Comparison of ENCODE assay signal across 18 cellular contexts in the genomic region with DNA sequence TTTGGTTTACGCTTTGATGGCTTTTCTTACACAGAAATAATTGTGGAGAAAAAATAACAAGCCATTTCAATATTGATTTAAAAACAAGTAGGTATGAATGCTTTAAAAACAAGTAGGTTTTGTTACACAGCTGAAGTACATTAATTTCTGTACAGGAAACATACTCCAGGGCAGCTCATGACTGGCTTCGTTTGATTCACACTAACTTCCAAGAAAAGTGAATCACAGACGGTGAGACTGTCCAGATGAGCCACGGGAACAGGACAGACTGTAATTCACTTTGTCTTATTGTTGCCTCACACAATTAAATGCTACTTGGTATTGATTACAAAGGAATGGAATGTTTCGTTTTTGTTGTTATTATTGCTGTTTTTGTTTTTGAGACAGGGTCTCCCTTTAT. TPM values are rescaled to one million over a fixed set of nuclear protein-coding genes. Genes with fewer than 3 reads are reported as not detected.
DNase-seq lines count a peak whose midpoint lies in the region; ATAC-seq and TF ChIP-seq lines count a peak whose summit lies in the region.
"Had no signal": no experiment of that assay in that cellular context is flagged by ENCODE, and none has a peak within 500 bp of the region (broad histone marks: within the 10 kb centered on the region; RNA-seq: fewer than 3 reads in every experiment).

No MANE protein-coding gene starts in this region.

- H3K27me3 ChIP-seq in GM23248 (replicated peaks; ENCODE audit: insufficient read depth) = no peaks in the 10 kb centered on the region

- CTCF ChIA-PET in RWPE1 (lab: Yijun Ruan, JAX) = no interaction called here

- ATAC-seq in activated T-cell treated with anti-CD3 and anti-CD28 coated beads, Interleukin-2, amount 50 U/mL, for 72 hours (replicated peaks in 1 of 2) = peak; percentile 82 to 99
- no peak for ATAC-seq in GM18867 (IDR thresholded peaks at IDR 0.05; ENCODE audit: unreplicated experiment)
- ATAC-seq: GM23338, K562, Right ventricle myocardium inferior had no signal

- H3K9me3 ChIP-seq in GM23248 (ENCODE audit: low read depth) = no peaks in the 10 kb centered on the region

- no peak overlapping the region for H3K9ac ChIP-seq in GM23248

- in situ Hi-C loops in GM23248 (cut with MboI) = no loop called here

- H2AFZ ChIP-seq in GM23248 = no peak overlapping the region
- H2AFZ ChIP-seq: GM23338, PC-9 had no signal

- DNase-seq in activated T-cell treated with anti-CD3 and anti-CD28 coated beads, Interleukin-2, amount 50 U/mL, for 72 hours = peak in 1 of 2 donors; percentile 12
- no peak for DNase-seq in activated T-cell treated with anti-CD3 and anti-CD28 coated beads, Interleukin-2, amount 50 U/mL, for 24 hours
- peak; percentile 45 for DNase-seq in GM23248
- DNase-seq in RWPE1 (ENCODE audit: low spot score) = peak; percentile 12
- DNase-seq in fibroblast of mammary gland (ENCODE audit: low read depth) = peak; percentile 78
- DNase-seq in hepatic stellate cell (ENCODE audit: low spot score) = no peak
- no peak for DNase-seq in DMS 273 treated with DMSO at 0.1 percent for 48 hours (lab: John Stamatoyannopoulos, UW)
- DNase-seq: AML-193, NCI-H1105, NCI-H1694 treated with DMSO at 0.1 percent for 48 hours, NCI-H345, PC-9 had no signal

- peak overlapping the region in 1 of 2 donors; percentile 2 for H3K4me3 Mint-ChIP-seq in activated T-cell treated with anti-CD3 and anti-CD28 coated beads, Interleukin-2, amount 50 U/mL, for 72 hours
- no peak overlapping the region for H3K4me3 Mint-ChIP-seq in activated T-cell treated with anti-CD3 and anti-CD28 coated beads, Interleukin-2, amount 50 U/mL, for 24 hours
- H3K4me3 Mint-ChIP-seq: CD4-positive, CD25-positive, alpha-beta regulatory T cell; GM23338 had no signal

- H3K4me2 ChIP-seq in GM23248 (ENCODE audit: unreplicated experiment) = no peak overlapping the region
- H3K4me2 ChIP-seq: GM23338, PC-9 had no signal

- H3K27ac ChIP-seq in GM23248 = no peak overlapping the region
- H3K27ac ChIP-seq in RWPE1 = no peak overlapping the region
- H3K27ac ChIP-seq: HL-60, PC-9 had no signal

- peaks cover 6% of the 10 kb centered on the region for H3K4me1 Mint-ChIP-seq in activated T-cell treated with anti-CD3 and anti-CD28 coated beads, Interleukin-2, amount 50 U/mL, for 72 hours (ENCODE audit: low read depth)
- H3K4me1 Mint-ChIP-seq in activated T-cell treated with anti-CD3 and anti-CD28 coated beads, Interleukin-2, amount 50 U/mL, for 24 hours (ENCODE audit: low read depth) = peaks cover 8% of the 10 kb centered on the region
- H3K4me1 Mint-ChIP-seq: CD4-positive, CD25-positive, alpha-beta regulatory T cell; GM23338 had no signal

- H3K79me2 ChIP-seq in GM23248 (ENCODE audit: insufficient read depth) = no peaks in the 10 kb centered on the region

- H4K20me1 ChIP-seq in GM23248 (ENCODE audit: insufficient read depth) = no peaks in the 10 kb centered on the region

- H3K9me2 ChIP-seq in GM23248 (ENCODE audit: insufficient read depth) = no peaks in the 10 kb centered on the region

- WGBS in GM23248 (ENCODE audit: low coverage in 1 of 2, low lambda C conversion rate in 2 of 2, missing lambda C conversion rate in 2 of 2), 2 experiments = 23 to 25% methylated on average over 5 of the region's 5 CpGs

- H3K9me3 Mint-ChIP-seq in activated T-cell treated with anti-CD3 and anti-CD28 coated beads, Interleukin-2, amount 50 U/mL, for 72 hours = peaks cover 0 to 2% of the 10 kb centered on the region in 2 donors
- H3K9me3 Mint-ChIP-seq in activated T-cell treated with anti-CD3 and anti-CD28 coated beads, Interleukin-2, amount 50 U/mL, for 24 hours = no peaks in the 10 kb centered on the region

- H3K36me3 ChIP-seq in GM23248 (ENCODE audit: low read depth) = no peaks in the 10 kb centered on the region

- H3K27ac Mint-ChIP-seq in activated T-cell treated with anti-CD3 and anti-CD28 coated beads, Interleukin-2, amount 50 U/mL, for 72 hours = peak overlapping the region; percentile 68
- no peak overlapping the region for H3K27ac Mint-ChIP-seq in activated T-cell treated with anti-CD3 and anti-CD28 coated beads, Interleukin-2, amount 50 U/mL, for 24 hours
- H3K27ac Mint-ChIP-seq: CD4-positive, CD25-positive, alpha-beta regulatory T cell; GM23338 had no signal

- TF ChIP-seq CTCF in RWPE1 (conservative IDR thresholded peaks at IDR 0.05; ENCODE audit: low read depth) (no peak), fibroblast of mammary gland (conservative IDR thresholded peaks at IDR 0.05; ENCODE audit: control insufficient read depth, insufficient read depth, low read depth, low read length) (no peak)

- peaks cover 11% of the 10 kb centered on the region for H3K27me3 Mint-ChIP-seq in activated T-cell treated with anti-CD3 and anti-CD28 coated beads, Interleukin-2, amount 50 U/mL, for 72 hours (ENCODE audit: low read depth)
- H3K27me3 Mint-ChIP-seq in activated T-cell treated with anti-CD3 and anti-CD28 coated beads, Interleukin-2, amount 50 U/mL, for 24 hours = peaks cover 5% of the 10 kb centered on the region

- H3K4me1 ChIP-seq in GM23248 (ENCODE audit: insufficient read depth) = no peaks in the 10 kb centered on the region

- no peaks in the 10 kb centered on the region for H3K36me3 Mint-ChIP-seq in activated T-cell treated with anti-CD3 and anti-CD28 coated beads, Interleukin-2, amount 50 U/mL, for 72 hours (ENCODE audit: insufficient read depth in 2 of 2)
- H3K36me3 Mint-ChIP-seq in activated T-cell treated with anti-CD3 and anti-CD28 coated beads, Interleukin-2, amount 50 U/mL, for 24 hours (ENCODE audit: low read depth) = no peaks in the 10 kb centered on the region
- H3K36me3 Mint-ChIP-seq: CD4-positive, CD25-positive, alpha-beta regulatory T cell had no signal

- H3K4me3 ChIP-seq in GM23248 (no peak overlapping the region), fibroblast of mammary gland (ENCODE audit: control insufficient read depth, low read depth, low read length) (no peak overlapping the region)
- H3K4me3 ChIP-seq: GM23338, K562, PC-9 had no signal

- POLR2A ChIA-PET in RWPE1 (lab: Yijun Ruan, JAX; ENCODE audit: low non-redundant PET) = no interaction called here

- no peaks in the 10 kb centered on the region for H3F3A ChIP-seq in GM23248 (ENCODE audit: insufficient read depth)

RNA-seq across cellular contexts. Expression of gene SNX10, which starts 26.6 kb away (rescaled TPM):
- total RNA-seq in activated T-cell treated with anti-CD3 and anti-CD28 coated beads, Interleukin-2, amount 50 U/mL, for 72 hours = 10 to 100 TPM; 37.4 to 41.8 TPM
- 1.4 and 1.5 TPM in 2 replicates for total RNA-seq in GM23248 (2014; rRNA removed; shearing (Covaris generic))
- 0.27 and 0.60 TPM in 2 replicates for polyA plus RNA-seq in GM23248 (2016; fragmentation: Nextera tagmentation; extraction: Ambion mirVana)

Comparison
In these comparisons a context has a peak if more than half of its experiments do, and no peak if none do; other contexts are left out.
1. DNase-seq: peak in GM23248 (single experiment), RWPE1 (single experiment) and fibroblast of mammary gland (single experiment); none in activated T-cell treated with anti-CD3 and anti-CD28 coated beads, Interleukin-2, amount 50 U/mL, for 24 hours (single experiment), hepatic stellate cell (single experiment) and DMS 273 treated with DMSO at 0.1 percent for 48 hours (single experiment).
2. RNA of gene SNX10, which starts 26.6 kb away (total RNA-seq): 37.4 to 41.8 TPM in activated T-cell treated with anti-CD3 and anti-CD28 coated beads, Interleukin-2, amount 50 U/mL, for 72 hours; 1.4 to 1.5 TPM in GM23248; every median in the first group is over 10 times any median in the second.